ENCODE assay signal across 9 cellular contexts in genomic region chr20:63829598-63829942, GRCh38. TPM values are rescaled to one million over a fixed set of nuclear protein-coding genes. Genes with fewer than 3 reads are reported as not detected.
DNase-seq lines count a peak whose midpoint lies in the region; ATAC-seq, FAIRE-seq and TF ChIP-seq lines count a peak whose summit lies in the region.
"Had no signal": no experiment of that assay in that cellular context is flagged by ENCODE, and none has a peak within 500 bp of the region (broad histone marks: within the 10 kb centered on the region; RNA-seq: fewer than 3 reads in every experiment).

No MANE protein-coding gene starts in this region.

- H3K9ac ChIP-seq in astrocyte (ENCODE audit: low read length): peak overlapping the region; percentile 62

- TF ChIP-seq CTCF in astrocyte (IDR thresholded peaks at IDR 0.05; ENCODE audit: insufficient read depth, low read depth, low read length) (no peak), lower leg skin (IDR thresholded peaks at IDR 0.05) (no peak), testis (IDR thresholded peaks at IDR 0.05) (no peak)

- WGBS in lower leg skin, 2 donors: 12 to 15% methylated on average over 10 of the region's 10 CpGs
- 5 to 11% methylated on average over 10 of the region's 10 CpGs for WGBS in testis, 2 donors

- ATAC-seq in activated CD8-positive, alpha-beta memory T cell treated with anti-CD3 and anti-CD28 coated beads, Interleukin-2, amount 10 ng/mL, durations not matched to agents 7 days and 5 days: no peak
- ATAC-seq in HG03469 (IDR thresholded peaks at IDR 0.05; ENCODE audit: unreplicated experiment) (no peak), HG02840 (IDR thresholded peaks at IDR 0.05; ENCODE audit: low FRiP score, unreplicated experiment) (no peak)

- H3K27ac ChIP-seq in astrocyte (ENCODE audit: low read depth, low read length) (no peak overlapping the region), testis (peak overlapping the region; percentile 59 to 88)
- H3K27ac ChIP-seq: C4-2B had no signal

- no peaks in the 10 kb centered on the region for H3K36me3 Mint-ChIP-seq in activated CD8-positive, alpha-beta memory T cell treated with anti-CD3 and anti-CD28 coated beads, Interleukin-2, amount 10 ng/mL, durations not matched to agents 7 days and 5 days
- H3K36me3 Mint-ChIP-seq in astrocyte (ENCODE audit: low read depth, unreplicated experiment): no peaks in the 10 kb centered on the region

- CTCF ChIA-PET in activated CD8-positive, alpha-beta memory T cell treated with anti-CD3 and anti-CD28 coated beads, Interleukin-2, amount 10 ng/mL, durations not matched to agents 7 days and 5 days (lab: Charles Lee): no interaction called here

- H3K9me3 Mint-ChIP-seq in activated CD8-positive, alpha-beta memory T cell treated with anti-CD3 and anti-CD28 coated beads, Interleukin-2, amount 10 ng/mL, durations not matched to agents 7 days and 5 days (ENCODE audit: low read depth): no peaks in the 10 kb centered on the region
- H3K9me3 Mint-ChIP-seq in astrocyte (ENCODE audit: unreplicated experiment): no peaks in the 10 kb centered on the region

- intact Hi-C loops in lower leg skin (cut with DNase I; ENCODE audit: low total_unique reads): no loop called here
- intact Hi-C loops in testis (cut with DNase I; ENCODE audit: low total_unique reads): no loop called here

- no peak overlapping the region for H3K27ac Mint-ChIP-seq in activated CD8-positive, alpha-beta memory T cell treated with anti-CD3 and anti-CD28 coated beads, Interleukin-2, amount 10 ng/mL, durations not matched to agents 7 days and 5 days
- peak overlapping the region; percentile 63 for H3K27ac Mint-ChIP-seq in astrocyte (ENCODE audit: unreplicated experiment)

- peaks cover 12% of the 10 kb centered on the region for H3K27me3 ChIP-seq in astrocyte (ENCODE audit: insufficient read depth, low read length)
- no peaks in the 10 kb centered on the region for H3K27me3 ChIP-seq in testis

- FAIRE-seq in astrocyte (lab: Jason Lieb, UNC): no peak

- H3K4me2 ChIP-seq in astrocyte (ENCODE audit: low read length): peak overlapping the region; percentile 91

- H3K79me2 ChIP-seq in astrocyte (ENCODE audit: insufficient read depth, low read length): peaks cover 20% of the 10 kb centered on the region

- H3K4me1 ChIP-seq in astrocyte (ENCODE audit: insufficient read depth, low read length) (peaks cover 20% of the 10 kb centered on the region), testis (peaks cover 20% of the 10 kb centered on the region)

- peaks cover 54% of the 10 kb centered on the region for H3K27me3 Mint-ChIP-seq in activated CD8-positive, alpha-beta memory T cell treated with anti-CD3 and anti-CD28 coated beads, Interleukin-2, amount 10 ng/mL, durations not matched to agents 7 days and 5 days
- no peaks in the 10 kb centered on the region for H3K27me3 Mint-ChIP-seq in astrocyte (ENCODE audit: low read depth, unreplicated experiment)

- no peak for DNase-seq in activated CD8-positive, alpha-beta memory T cell treated with anti-CD3 and anti-CD28 coated beads, Interleukin-2, amount 10 ng/mL, durations not matched to agents 7 days and 5 days
- DNase-seq in activated CD8-positive, alpha-beta memory T cell treated with anti-CD3 and anti-CD28 coated beads, Interleukin-2, amount 50 U/mL, for 4 hours: no peak
- DNase-seq in astrocyte (ENCODE audit: low read depth) (no peak), lower leg skin (ENCODE audit: low spot score in 2 of 2) (no peak), testis (no peak), hippocampal formation (lab: John Stamatoyannopoulos, UW) (no peak)

- no peak for TF ChIP-seq POLR2A in lower leg skin (IDR thresholded peaks at IDR 0.05)
- TF ChIP-seq POLR2A in testis (IDR thresholded peaks at IDR 0.05): no peak

- peaks cover 38% of the 10 kb centered on the region for H4K20me1 ChIP-seq in astrocyte (ENCODE audit: insufficient read depth, low read length)

- no peak overlapping the region for H2AFZ ChIP-seq in astrocyte (ENCODE audit: low read depth, low read length)

- peak overlapping the region; percentile 57 for H3K4me3 Mint-ChIP-seq in activated CD8-positive, alpha-beta memory T cell treated with anti-CD3 and anti-CD28 coated beads, Interleukin-2, amount 10 ng/mL, durations not matched to agents 7 days and 5 days
- peak overlapping the region; percentile 93 for H3K4me3 Mint-ChIP-seq in astrocyte (ENCODE audit: unreplicated experiment)

- H3K4me1 Mint-ChIP-seq in activated CD8-positive, alpha-beta memory T cell treated with anti-CD3 and anti-CD28 coated beads, Interleukin-2, amount 10 ng/mL, durations not matched to agents 7 days and 5 days: peaks cover 9% of the 10 kb centered on the region
- peaks cover 30% of the 10 kb centered on the region for H3K4me1 Mint-ChIP-seq in astrocyte (ENCODE audit: low read depth, unreplicated experiment)

- H3K9me3 ChIP-seq in astrocyte (ENCODE audit: insufficient read depth, low read depth, low read length): no peaks in the 10 kb centered on the region
- no peaks in the 10 kb centered on the region for H3K9me3 ChIP-seq in testis

- H3K4me3 ChIP-seq in astrocyte (ENCODE audit: insufficient read depth, low read depth, low read length) (peak overlapping the region; percentile 58), lower leg skin (ENCODE audit: low read depth, poor library complexity, severe bottlenecking) (peak overlapping the region; percentile 62), testis (peak overlapping the region; percentile 62 to 72)

- H3K36me3 ChIP-seq in astrocyte (ENCODE audit: insufficient read depth, low read length) (no peaks in the 10 kb centered on the region), testis (ENCODE audit: low read depth, missing control alignments) (no peaks in the 10 kb centered on the region)

RNA-seq across cellular contexts. Expression of gene ZBTB46, which starts 1.5 kb away (rescaled TPM):
- under 1 TPM; 0.15 to 0.84 TPM for total RNA-seq in activated CD8-positive, alpha-beta memory T cell treated with anti-CD3 and anti-CD28 coated beads, Interleukin-2, amount 10 ng/mL, durations not matched to agents 7 days and 5 days
- total RNA-seq in astrocyte (12.9 and 13.9 TPM in 2 replicates), lower leg skin (1 to 10 TPM; 1.2 to 6.7 (median 5.7) TPM), testis (10 to 100 TPM; 12.5 to 15.4 TPM)
- 5.2 TPM for polyA plus RNA-seq in testis (ENCODE audit: insufficient read depth, low read depth, low replicate concordance)

RNA-seq across cellular contexts. Expression of gene ABHD16B, which starts 31.7 kb away (rescaled TPM):
- not detected for total RNA-seq in activated CD8-positive, alpha-beta memory T cell treated with anti-CD3 and anti-CD28 coated beads, Interleukin-2, amount 10 ng/mL, durations not matched to agents 7 days and 5 days
- total RNA-seq in astrocyte (not detected in 2 replicates), lower leg skin (not detected), testis (10 to 100 TPM; 13.8 to 20.9 TPM)
- polyA plus RNA-seq in testis (ENCODE audit: insufficient read depth, low read depth, low replicate concordance): 10.8 TPM

RNA-seq across cellular contexts. Expression of gene TPD52L2, which starts 35.5 kb away (rescaled TPM):
- 10 to 100 TPM; 33.5 to 46.2 TPM for total RNA-seq in activated CD8-positive, alpha-beta memory T cell treated with anti-CD3 and anti-CD28 coated beads, Interleukin-2, amount 10 ng/mL, durations not matched to agents 7 days and 5 days
- total RNA-seq in astrocyte: 145 TPM in 2 replicates
- 100 to 1,000 TPM in 2 of 4 donors, 10 to 100 TPM in 2; 85.9 to 101 (median 94.7) TPM for total RNA-seq in lower leg skin
- 100 to 1,000 TPM; 100 to 132 TPM for total RNA-seq in testis
- 89.9 TPM for polyA plus RNA-seq in testis (ENCODE audit: insufficient read depth, low read depth, low replicate concordance)

Comparison
In these comparisons a context has a peak if more than half of its experiments do, and no peak if none do; other contexts are left out.
1. RNA of gene ABHD16B, which starts 31.7 kb away (total RNA-seq): 13.8 to 20.9 TPM in testis; not detected in activated CD8-positive, alpha-beta memory T cell treated with anti-CD3 and anti-CD28 coated beads, Interleukin-2, amount 10 ng/mL, durations not matched to agents 7 days and 5 days, not detected in astrocyte and not detected in lower leg skin; every median in the first group is over 10 times any median in the second.
2. Peak in every context shown above with its lines, with median percentiles within 50 percentile points of each other: H3K4me3 ChIP-seq.